15 cellular contexts compared by ENCODE assay signal in genomic region chr11:34165786-34166557, GRCh38.
A peak's percentile ranks its signal among the peaks of the same experiment; 100 is the strongest.
DNase-seq lines count a peak whose midpoint lies in the region; ATAC-seq, FAIRE-seq and TF ChIP-seq lines count a peak whose summit lies in the region.
"Had no signal": no experiment of that assay in that cellular context is flagged by ENCODE, and none has a peak within 500 bp of the region (broad histone marks: within the 10 kb centered on the region; RNA-seq: fewer than 3 reads in every experiment).

No MANE protein-coding gene starts in this region.

- WGBS in K562 (ENCODE audit: insufficient coverage, low coverage, missing lambda C conversion rate) = 12% methylated on average over 12 of the region's 12 CpGs

- no peak overlapping the region for H3K4me3 Mint-ChIP-seq in Caco-2 (ENCODE audit: unreplicated experiment)
- H3K4me3 Mint-ChIP-seq: CD4-positive, alpha-beta memory T cell had no signal

- no peak for TF ChIP-seq EP300 in K562 (IDR thresholded peaks at IDR 0.05; ENCODE audit: low read length)

- no peaks in the 10 kb centered on the region for H3K27me3 ChIP-seq in Caco-2 (replicated peaks; ENCODE audit: control insufficient read depth, insufficient read depth, low read length)
- peaks cover 37 to 81% of the 10 kb centered on the region in 2 experiments for H3K27me3 ChIP-seq in K562 (ENCODE audit: control insufficient read depth in 2 of 2, insufficient read depth in 2 of 2, low read length in 2 of 2)
- H3K27me3 ChIP-seq: body of pancreas, hepatocyte had no signal

- no peak overlapping the region for H3K4me3 ChIP-seq in Caco-2 (ENCODE audit: low read depth, low read length)
- H3K4me3 ChIP-seq in K562 = no peak overlapping the region
- H3K4me3 ChIP-seq: body of pancreas, hepatocyte had no signal

- BruUV-seq in Caco-2 (replicated peaks; lab: Mats Ljungman, UMichigan) = no TSS peak
- no TSS peak for BruUV-seq in K562 (replicated peaks; lab: Mats Ljungman, UMichigan)

- intact Hi-C loops in Caco-2 (cut with micrococcal nuclease; ENCODE audit: unreplicated experiment) (no loop called here), K562 (cut with micrococcal nuclease) (no loop called here)

- no peak for TF ChIP-seq RAD21 in K562 (CRISPR knock-in tag; conservative IDR thresholded peaks at IDR 0.05 in 1 of 2, IDR thresholded peaks at IDR 0.05 in 1 of 2)

- no peak overlapping the region for H3K27ac Mint-ChIP-seq in Caco-2 (ENCODE audit: unreplicated experiment)
- H3K27ac Mint-ChIP-seq: CD4-positive, alpha-beta memory T cell had no signal

- no peak for TF ChIP-seq POLR2A in K562 (conservative IDR thresholded peaks at IDR 0.05)

- TF ChIP-seq CTCF in Caco-2 (IDR thresholded peaks at IDR 0.05; ENCODE audit: insufficient read depth in 1 of 2, low read depth in 1 of 2, low read length in 1 of 2, severe bottlenecking in 1 of 2, unreplicated experiment in 1 of 2) (peak in 1 of 2 experiments; percentile 15), K562 (IDR thresholded peaks at IDR 0.05 in 2 of 3, conservative IDR thresholded peaks at IDR 0.05 in 1 of 3; ENCODE audit: insufficient read depth in 2 of 3, low read depth in 1 of 3, low read length in 3 of 3) (peak; percentile 8 to 33 (median 33); a peak in 3 of 6 replicates)

- no peak for FAIRE-seq in K562 (lab: Jason Lieb, UNC)
- FAIRE-seq: endometrium had no signal

- H3K9me3 Mint-ChIP-seq in Caco-2 (ENCODE audit: unreplicated experiment) = no peaks in the 10 kb centered on the region
- H3K9me3 Mint-ChIP-seq: CD4-positive, alpha-beta memory T cell had no signal

- in situ Hi-C loops in K562 (cut with MboI) = loop anchor here (25.0 kb wide), 1 partner anchor 329 kb away; no protein-coding TSS in a partner anchor

- no peaks in the 10 kb centered on the region for H3K36me3 ChIP-seq in Caco-2 (ENCODE audit: control insufficient read depth, insufficient read depth, low read length)
- no peaks in the 10 kb centered on the region for H3K36me3 ChIP-seq in K562 (ENCODE audit: control insufficient read depth, insufficient read depth, low read length)

- no peaks in the 10 kb centered on the region for H3K9me1 ChIP-seq in K562 (ENCODE audit: control insufficient read depth, insufficient read depth, low read length)

- H3K79me2 ChIP-seq in K562 (ENCODE audit: control insufficient read depth, insufficient read depth, low read length) = no peaks in the 10 kb centered on the region
- H3K79me2 ChIP-seq: hepatocyte had no signal

- H3K4me1 ChIP-seq in Caco-2 (peaks cover 18% of the 10 kb centered on the region; the same call in 1 of the 2 replicates), K562 (replicated peaks in 1 of 2; ENCODE audit: control insufficient read depth in 2 of 2, insufficient read depth in 2 of 2, low read length in 2 of 2) (peaks cover 8 to 12% of the 10 kb centered on the region in 2 experiments; a peak in 4 of 5 replicates)
- H3K4me1 ChIP-seq: body of pancreas had no signal

- no peak overlapping the region for H3K4me2 ChIP-seq in K562 (ENCODE audit: insufficient read depth, low read length)
- H3K4me2 ChIP-seq: hepatocyte had no signal

- POLR2A ChIA-PET in Caco-2 (lab: Charles Lee) (no interaction called here), K562 (lab: Yijun Ruan, JAX) (interaction anchor here (1.3 kb wide), 1 partner anchor 8 kb away, joined by 4 read pairs; no protein-coding TSS in a partner anchor)

- H3K27me3 Mint-ChIP-seq in Caco-2 (ENCODE audit: insufficient read depth, unreplicated experiment) = no peaks in the 10 kb centered on the region
- H3K27me3 Mint-ChIP-seq: CD4-positive, alpha-beta memory T cell had no signal

- ATAC-seq in K562 (peak; percentile 65), left lobe of liver (no peak)
- ATAC-seq: body of pancreas had no signal

- no peak overlapping the region for H3K27ac ChIP-seq in K562 (ENCODE audit: extremely low read depth, low read depth, low read length)
- H3K27ac ChIP-seq: body of pancreas, hepatocyte had no signal

- H2AFZ ChIP-seq in K562 (ENCODE audit: low read depth, low read length) = no peak overlapping the region
- H2AFZ ChIP-seq: hepatocyte had no signal

- peak; percentile 64 to 66 for DNase-seq in Caco-2
- DNase-seq in HuH-7.5 (ENCODE audit: low spot score) = peak; percentile 55
- DNase-seq in K562 (ENCODE audit: extremely low read depth in 1 of 4, low spot score in 3 of 4) = peak; percentile 17 to 57 (median 46)
- peak; percentile 68 for DNase-seq in kidney tubule cell (ENCODE audit: low spot score)
- no peak for DNase-seq in NCI-H2107 (lab: John Stamatoyannopoulos, UW)
- DNase-seq in left lobe of liver (ENCODE audit: low spot score) = no peak
- DNase-seq in NCI-H2081 treated with DMSO at 0.1 percent for 48 hours (lab: John Stamatoyannopoulos, UW) = no peak
- no peak for DNase-seq in cortex of kidney (lab: John Stamatoyannopoulos, UW)
- DNase-seq: body of pancreas; CD4-positive, alpha-beta memory T cell; GF-D8; HCEC 1CT; MV-4-11 had no signal

- H3K36me3 Mint-ChIP-seq in Caco-2 (ENCODE audit: insufficient read depth, unreplicated experiment) = no peaks in the 10 kb centered on the region
- H3K36me3 Mint-ChIP-seq: CD4-positive, alpha-beta memory T cell had no signal

- peak overlapping the region in 1 of 2 experiments; percentile 27; a peak in 1 of 4 replicates for H3K9ac ChIP-seq in K562 (ENCODE audit: insufficient read depth in 1 of 2, low read depth in 2 of 2, low read length in 2 of 2)

- H3K9me3 ChIP-seq in Caco-2 = no peaks in the 10 kb centered on the region
- no peaks in the 10 kb centered on the region for H3K9me3 ChIP-seq in K562 (replicated peaks; ENCODE audit: control insufficient read depth, insufficient read depth, low read depth, low read length)
- H3K9me3 ChIP-seq: body of pancreas had no signal

- H3K4me1 Mint-ChIP-seq in Caco-2 (ENCODE audit: low read depth, unreplicated experiment) = no peaks in the 10 kb centered on the region

- peaks cover 12% of the 10 kb centered on the region for H4K20me1 ChIP-seq in K562 (replicated peaks; ENCODE audit: control insufficient read depth, insufficient read depth, low read length)

- CTCF ChIA-PET in Caco-2 (lab: Charles Lee) = interaction anchor here (0.5 to 1.4 kb wide), 2 partner anchors 8 to 24 kb away, joined by 3 to 8 read pairs; no protein-coding TSS in a partner anchor
- CTCF ChIA-PET in K562 (lab: Yijun Ruan, JAX; ENCODE audit: low intra/inter-chr PET ratio) = interaction anchor here (1.2 kb wide), 1 partner anchor 194 kb away, joined by 3 read pairs; no protein-coding TSS in a partner anchor

TF ChIP-seq in K562, 482 proteins besides CTCF, POLR2A, EP300 and RAD21:
- TF ChIP-seq ZNF75A (CRISPR knock-in tag; IDR thresholded peaks at IDR 0.05) (no peak), TFAP4 (CRISPR knock-in tag; IDR thresholded peaks at IDR 0.05; ENCODE audit: borderline replicate concordance) (0 out of 2 replicates have a peak, but pooled peaks have one; percentile 17), SMC3 (conservative IDR thresholded peaks at IDR 0.05; ENCODE audit: insufficient read depth, low read depth, low read length) (0 out of 2 replicates have a peak, but pooled peaks have one; percentile 32)
TF ChIP-seq in K562: peak in this region for 2.

Comparison
In these comparisons a context has a peak if more than half of its experiments do, and no peak if none do; other contexts are left out.
1. DNase-seq: peak in Caco-2 (2 of 2), HuH-7.5 (single experiment), K562 (4 of 4) and kidney tubule cell (single experiment); none in NCI-H2107 (single experiment), left lobe of liver (single experiment), NCI-H2081 treated with DMSO at 0.1 percent for 48 hours (single experiment) and cortex of kidney (single experiment).